In genomic region chr3:43690400-43691119, GRCh38 we compare ENCODE assay signal across 8 cellular contexts. TPM values are rescaled to one million over a fixed set of nuclear protein-coding genes. Genes with fewer than 3 reads are reported as not detected.
DNase-seq lines count a peak whose midpoint lies in the region; ATAC-seq and TF ChIP-seq lines count a peak whose summit lies in the region.

ABHD5 (plus strand) TSS chr3:43690938; CDS start chr3:43690993, 55 bp downstream.

- no peaks in the 10 kb centered on the region for H3K9me3 ChIP-seq in Panc1 (ENCODE audit: control insufficient read depth, insufficient read depth, low read depth, low read length)
- no peaks in the 10 kb centered on the region for H3K9me3 ChIP-seq in esophagus muscularis mucosa

- H3K27ac ChIP-seq in Panc1 (ENCODE audit: low read length) (peak within 1 kb of the TSS; percentile 79), esophagus muscularis mucosa (replicated peaks in 1 of 4) (peak within 1 kb of the TSS; percentile 95 to 98 (median 96))

- H3K27me3 ChIP-seq in Panc1 (ENCODE audit: control insufficient read depth, insufficient read depth, low read length) (no peaks in the 10 kb centered on the region), esophagus muscularis mucosa (no peaks in the 10 kb centered on the region)

- TF ChIP-seq CTCF in Panc1 (IDR thresholded peaks at IDR 0.05), result peak; percentile 29; the same call in 1 of the 2 replicates
- TF ChIP-seq CTCF in esophagus muscularis mucosa (IDR thresholded peaks at IDR 0.05), result peak; percentile 19 to 28 (median 27)

- CTCF ChIA-PET in Panc1 (lab: Charles Lee), result interaction anchor here (0.6 kb wide), 1 partner anchor 79 kb away, joined by 3 read pairs; no protein-coding TSS in a partner anchor

- no peak for TF ChIP-seq EP300 in Ishikawa (IDR thresholded peaks at IDR 0.05; ENCODE audit: borderline replicate concordance)
- no peak for TF ChIP-seq EP300 in esophagus muscularis mucosa (IDR thresholded peaks at IDR 0.05)

- in situ Hi-C loops in Panc1 (cut with HindIII; ENCODE audit: low pct_unique_long_range_greater_than_20kb, low sequenced_read_pairs), result no loop called here

- H3K36me3 ChIP-seq in Panc1 (ENCODE audit: control insufficient read depth, insufficient read depth, low read length) (no peaks in the 10 kb centered on the region), esophagus muscularis mucosa (no peaks in the 10 kb centered on the region)

- POLR2A ChIA-PET in Panc1 (lab: Charles Lee), result no interaction called here

- no peak; the same call in 1 of the 2 replicates for TF ChIP-seq RAD21 in Ishikawa (IDR thresholded peaks at IDR 0.05; ENCODE audit: low read depth)

- ATAC-seq in GM21576 (IDR thresholded peaks at IDR 0.05; ENCODE audit: unreplicated experiment) (peak; percentile 89), Panc1 (peak; percentile 94)

- H3K4me1 ChIP-seq in Panc1 (ENCODE audit: control insufficient read depth, insufficient read depth, low read length) (peaks cover 11% of the 10 kb centered on the region; the same call in 1 of the 2 replicates), esophagus muscularis mucosa (peaks cover 16 to 48% (median 33%) of the 10 kb centered on the region in 4 donors)

- peak; percentile 55 for DNase-seq in DMS53 treated with DMSO at 0.1 percent for 48 hours (lab: John Stamatoyannopoulos, UW; ENCODE audit: unreplicated experiment)
- peak; percentile 65 for DNase-seq in Panc1 (ENCODE audit: low read depth, low spot score)
- DNase-seq in activated T-cell treated with anti-CD3 and anti-CD28 coated beads, Interleukin-2, amount 50 U/mL, for 48 hours, result peak; percentile 92 to 94
- peak; percentile 96 for DNase-seq in esophagus muscularis mucosa (ENCODE audit: extremely low spot score)
- peak; percentile 93 for DNase-seq in myocyte (ENCODE audit: low read depth)
- DNase-seq in stimulated activated CD8-positive, alpha-beta memory T cell treated with anti-CD3 and anti-CD28 coated beads, Interleukin-7, amount 100 ng/mL, for 48 hours (ENCODE audit: extremely low read depth in 1 of 2, low read depth in 1 of 2), result peak; percentile 78 to 80

- BruUV-seq in Panc1 (replicated peaks; lab: Mats Ljungman, UMichigan), result no TSS peak

- TF ChIP-seq POLR2A in esophagus muscularis mucosa (IDR thresholded peaks at IDR 0.05; ENCODE audit: low read depth), result peak; percentile 99

- H3K4me3 ChIP-seq in Panc1 (ENCODE audit: low read depth in 2 of 2, low read length in 2 of 2) (peak within 1 kb of the TSS; percentile 76 to 77), esophagus muscularis mucosa (peak within 1 kb of the TSS; percentile 75 to 97 (median 94))

- WGBS in esophagus muscularis mucosa, result no CpG with 5 or more reads among the region's 71 CpGs

- intact Hi-C loops in Panc1 (cut with micrococcal nuclease; ENCODE audit: unreplicated experiment), result no loop called here
- intact Hi-C loops in esophagus muscularis mucosa (cut with DNase I), result loop anchor here (2.0 kb wide), 1 partner anchor 68 kb away; the partner anchor contains the start of gene ANO10

TF ChIP-seq in Ishikawa, 13 proteins besides CTCF, POLR2A, EP300 and RAD21:
- TF ChIP-seq CREB1 (IDR thresholded peaks at IDR 0.05; ENCODE audit: low read depth) (no peak), CEBPB (IDR thresholded peaks at IDR 0.05) (peak; percentile 50; the same call in 1 of the 2 replicates), REST (IDR thresholded peaks at IDR 0.05; ENCODE audit: low read depth) (no peak), USF1 (IDR thresholded peaks at IDR 0.05) (no peak), TEAD4 (IDR thresholded peaks at IDR 0.05) (no peak), YY1 (IDR thresholded peaks at IDR 0.05; ENCODE audit: low read depth) (peak; percentile 69; the same call in 1 of the 2 replicates), NFIC (IDR thresholded peaks at IDR 0.05) (0 out of 2 replicates have a peak, but pooled peaks have one; percentile 32), EGR1 (IDR thresholded peaks at IDR 0.05) (peak; percentile 34; the same call in 1 of the 2 replicates), FOXM1 (IDR thresholded peaks at IDR 0.05; ENCODE audit: borderline replicate concordance, low read depth) (0 out of 2 replicates have a peak, but pooled peaks have one; percentile 29), MAX (IDR thresholded peaks at IDR 0.05) (peak; percentile 98), ZBTB7A (IDR thresholded peaks at IDR 0.05; ENCODE audit: low read depth) (no peak), TAF1 (IDR thresholded peaks at IDR 0.05; ENCODE audit: low read depth) (peak; percentile 76; the same call in 1 of the 2 replicates), TCF12 (IDR thresholded peaks at IDR 0.05; ENCODE audit: low read depth) (no peak)

RNA-seq across cellular contexts. Expression of gene ABHD5, which starts in this region (rescaled TPM):
- total RNA-seq in Panc1 (2021; ENCODE audit: unreplicated experiment) (10.5 TPM), esophagus muscularis mucosa (10 to 100 TPM; 22.3 to 40.3 (median 31.4) TPM), myocyte (26.9 and 28.3 TPM in 2 replicates)
- polyA plus RNA-seq in Panc1 (2012; ENCODE audit: insufficient read length), result 6.7 TPM
- 17.0 TPM for polyA plus RNA-seq in myocyte (2012)

Comparison
In these comparisons a context has a peak if more than half of its experiments do, and no peak if none do; other contexts are left out.
1. Peak in every context shown above with its lines: DNase-seq, ATAC-seq, H3K4me3 ChIP-seq and H3K27ac ChIP-seq.